Comparison of ENCODE assay signal across 1 cellular context in genomic region chr16:30775381-30776099, GRCh38.
A peak's percentile ranks its signal among the peaks of the same experiment; 100 is the strongest.
TF ChIP-seq lines count a peak whose summit lies in the region.

No MANE protein-coding gene starts in this region.

TF ChIP-seq in K562, 482 proteins besides CTCF, POLR2A, EP300 and RAD21 (continued from another document and continues in another):
- TF ChIP-seq ZNF740 (CRISPR knock-in tag; IDR thresholded peaks at IDR 0.05) (peak; percentile 93), ZNF740 (tag; IDR thresholded peaks at IDR 0.05) (peak in 1 of 2 experiments; percentile 80; a peak in 2 of 4 replicates), CEBPB (tag; IDR thresholded peaks at IDR 0.05) (peak; percentile 96), ELF2 (CRISPR knock-in tag; IDR thresholded peaks at IDR 0.05) (peak; percentile 9), RREB1 (CRISPR knock-in tag; IDR thresholded peaks at IDR 0.05) (peak; percentile 78), TEAD1 (CRISPR knock-in tag; IDR thresholded peaks at IDR 0.05) (0 out of 4 replicates have a peak, but pooled peaks of 1 of the 2 experiments have one; percentile 9), CTBP1 (IDR thresholded peaks at IDR 0.05; ENCODE audit: borderline replicate concordance) (peak; percentile 73), SP1 (CRISPR knock-in tag; IDR thresholded peaks at IDR 0.05) (peak; percentile 65), E2F1 (CRISPR knock-in tag; IDR thresholded peaks at IDR 0.05) (peak; percentile 84; the same call in 1 of the 2 replicates), EGR1 (conservative IDR thresholded peaks at IDR 0.05) (no peak), FOSL1 (tag; conservative IDR thresholded peaks at IDR 0.05) (0 out of 2 replicates have a peak, but pooled peaks have one; percentile 23), ZFP1 (CRISPR knock-in tag; IDR thresholded peaks at IDR 0.05) (peak; percentile 70; the same call in 1 of the 2 replicates), ETV1 (tag; conservative IDR thresholded peaks at IDR 0.05; ENCODE audit: low read depth) (0 out of 2 replicates have a peak, but pooled peaks have one; percentile 41), ZNF133 (CRISPR knock-in tag; IDR thresholded peaks at IDR 0.05) (no peak), ZNF830 (CRISPR knock-in tag; IDR thresholded peaks at IDR 0.05) (peak; percentile 92), BRF2 (IDR thresholded peaks at IDR 0.05; ENCODE audit: borderline replicate concordance, insufficient read depth, insufficient read length) (no peak), KAT7 (CRISPR knock-in tag; IDR thresholded peaks at IDR 0.05; ENCODE audit: borderline replicate concordance) (peak; percentile 97; the same call in 1 of the 2 replicates), RBM34 (IDR thresholded peaks at IDR 0.05; ENCODE audit: borderline replicate concordance, insufficient read depth, low read length) (no peak), ZNF263 (CRISPR knock-in tag; IDR thresholded peaks at IDR 0.05; ENCODE audit: borderline replicate concordance) (peak; percentile 58; the same call in 1 of the 2 replicates), NFXL1 (CRISPR knock-in tag; IDR thresholded peaks at IDR 0.05) (no peak), CREB1 (IDR thresholded peaks at IDR 0.05) (peak; percentile 88), CREB1 (CRISPR knock-in tag; IDR thresholded peaks at IDR 0.05) (peak; percentile 82), SRSF7 (optimal IDR thresholded peaks at IDR 0.05; ENCODE audit: low read depth, low read length) (peak; percentile 59), CHD1 (IDR thresholded peaks at IDR 0.05; ENCODE audit: low read length) (peak; percentile 66), ZNF707 (CRISPR knock-in tag; conservative IDR thresholded peaks at IDR 0.05) (peak; percentile 55; the same call in 1 of the 2 replicates), ZNF12 (CRISPR knock-in tag; IDR thresholded peaks at IDR 0.05) (peak; percentile 83), POLR2B (IDR thresholded peaks at IDR 0.05; ENCODE audit: low read depth, partially characterized antibody) (peak; percentile 93), NCOA6 (IDR thresholded peaks at IDR 0.05) (no peak), KDM2B (CRISPR knock-in tag; IDR thresholded peaks at IDR 0.05) (no peak), TAF9B (IDR thresholded peaks at IDR 0.05; ENCODE audit: partially characterized antibody) (no peak), RCOR1 (IDR thresholded peaks at IDR 0.05; ENCODE audit: borderline replicate concordance in 1 of 2, low read depth in 2 of 2, low read length in 2 of 2) (0 out of 4 replicates have a peak, but pooled peaks of 1 of the 2 experiments have one; percentile 2), KLF6 (CRISPR knock-in tag; IDR thresholded peaks at IDR 0.05; ENCODE audit: borderline replicate concordance) (0 out of 2 replicates have a peak, but pooled peaks have one; percentile 24), PHF8 (IDR thresholded peaks at IDR 0.05; ENCODE audit: borderline replicate concordance, low read length) (peak; percentile 82; the same call in 1 of the 2 replicates), ZNF764 (CRISPR knock-in tag; IDR thresholded peaks at IDR 0.05; ENCODE audit: low read depth) (peak; percentile 60; the same call in 1 of the 2 replicates), CREM (IDR thresholded peaks at IDR 0.05; ENCODE audit: low read depth) (peak; percentile 97), PHTF2 (CRISPR knock-in tag; IDR thresholded peaks at IDR 0.05) (no peak)
- TF ChIP-seq, protein P1, sequence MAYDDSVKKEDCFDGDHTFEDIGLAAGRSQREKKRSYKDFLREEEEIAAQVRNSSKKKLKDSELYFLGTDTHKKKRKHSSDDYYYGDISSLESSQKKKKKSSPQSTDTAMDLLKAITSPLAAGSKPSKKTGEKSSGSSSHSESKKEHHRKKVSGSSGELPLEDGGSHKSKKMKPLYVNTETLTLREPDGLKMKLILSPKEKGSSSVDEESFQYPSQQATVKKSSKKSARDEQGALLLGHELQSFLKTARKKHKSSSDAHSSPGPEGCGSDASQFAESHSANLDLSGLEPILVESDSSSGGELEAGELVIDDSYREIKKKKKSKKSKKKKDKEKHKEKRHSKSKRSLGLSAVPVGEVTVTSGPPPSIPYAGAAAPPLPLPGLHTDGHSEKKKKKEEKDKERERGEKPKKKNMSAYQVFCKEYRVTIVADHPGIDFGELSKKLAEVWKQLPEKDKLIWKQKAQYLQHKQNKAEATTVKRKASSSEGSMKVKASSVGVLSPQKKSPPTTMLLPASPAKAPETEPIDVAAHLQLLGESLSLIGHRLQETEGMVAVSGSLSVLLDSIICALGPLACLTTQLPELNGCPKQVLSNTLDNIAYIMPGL (CRISPR knock-in tag; IDR thresholded peaks at IDR 0.05): peak; percentile 80
- TF ChIP-seq, protein P2, sequence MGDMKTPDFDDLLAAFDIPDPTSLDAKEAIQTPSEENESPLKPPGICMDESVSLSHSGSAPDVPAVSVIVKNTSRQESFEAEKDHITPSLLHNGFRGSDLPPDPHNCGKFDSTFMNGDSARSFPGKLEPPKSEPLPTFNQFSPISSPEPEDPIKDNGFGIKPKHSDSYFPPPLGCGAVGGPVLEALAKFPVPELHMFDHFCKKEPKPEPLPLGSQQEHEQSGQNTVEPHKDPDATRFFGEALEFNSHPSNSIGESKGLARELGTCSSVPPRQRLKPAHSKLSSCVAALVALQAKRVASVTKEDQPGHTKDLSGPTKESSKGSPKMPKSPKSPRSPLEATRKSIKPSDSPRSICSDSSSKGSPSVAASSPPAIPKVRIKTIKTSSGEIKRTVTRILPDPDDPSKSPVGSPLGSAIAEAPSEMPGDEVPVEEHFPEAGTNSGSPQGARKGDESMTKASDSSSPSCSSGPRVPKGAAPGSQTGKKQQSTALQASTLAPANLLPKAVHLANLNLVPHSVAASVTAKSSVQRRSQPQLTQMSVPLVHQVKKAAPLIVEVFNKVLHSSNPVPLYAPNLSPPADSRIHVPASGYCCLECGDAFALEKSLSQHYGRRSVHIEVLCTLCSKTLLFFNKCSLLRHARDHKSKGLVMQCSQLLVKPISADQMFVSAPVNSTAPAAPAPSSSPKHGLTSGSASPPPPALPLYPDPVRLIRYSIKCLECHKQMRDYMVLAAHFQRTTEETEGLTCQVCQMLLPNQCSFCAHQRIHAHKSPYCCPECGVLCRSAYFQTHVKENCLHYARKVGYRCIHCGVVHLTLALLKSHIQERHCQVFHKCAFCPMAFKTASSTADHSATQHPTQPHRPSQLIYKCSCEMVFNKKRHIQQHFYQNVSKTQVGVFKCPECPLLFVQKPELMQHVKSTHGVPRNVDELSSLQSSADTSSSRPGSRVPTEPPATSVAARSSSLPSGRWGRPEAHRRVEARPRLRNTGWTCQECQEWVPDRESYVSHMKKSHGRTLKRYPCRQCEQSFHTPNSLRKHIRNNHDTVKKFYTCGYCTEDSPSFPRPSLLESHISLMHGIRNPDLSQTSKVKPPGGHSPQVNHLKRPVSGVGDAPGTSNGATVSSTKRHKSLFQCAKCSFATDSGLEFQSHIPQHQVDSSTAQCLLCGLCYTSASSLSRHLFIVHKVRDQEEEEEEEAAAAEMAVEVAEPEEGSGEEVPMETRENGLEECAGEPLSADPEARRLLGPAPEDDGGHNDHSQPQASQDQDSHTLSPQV (IDR thresholded peaks at IDR 0.05): peak; percentile 65
- TF ChIP-seq, protein P3, sequence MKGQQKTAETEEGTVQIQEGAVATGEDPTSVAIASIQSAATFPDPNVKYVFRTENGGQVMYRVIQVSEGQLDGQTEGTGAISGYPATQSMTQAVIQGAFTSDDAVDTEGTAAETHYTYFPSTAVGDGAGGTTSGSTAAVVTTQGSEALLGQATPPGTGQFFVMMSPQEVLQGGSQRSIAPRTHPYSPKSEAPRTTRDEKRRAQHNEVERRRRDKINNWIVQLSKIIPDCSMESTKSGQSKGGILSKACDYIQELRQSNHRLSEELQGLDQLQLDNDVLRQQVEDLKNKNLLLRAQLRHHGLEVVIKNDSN (CRISPR knock-in tag; IDR thresholded peaks at IDR 0.05): peak; percentile 57; the same call in 1 of the 2 replicates
- TF ChIP-seq, protein P4, sequence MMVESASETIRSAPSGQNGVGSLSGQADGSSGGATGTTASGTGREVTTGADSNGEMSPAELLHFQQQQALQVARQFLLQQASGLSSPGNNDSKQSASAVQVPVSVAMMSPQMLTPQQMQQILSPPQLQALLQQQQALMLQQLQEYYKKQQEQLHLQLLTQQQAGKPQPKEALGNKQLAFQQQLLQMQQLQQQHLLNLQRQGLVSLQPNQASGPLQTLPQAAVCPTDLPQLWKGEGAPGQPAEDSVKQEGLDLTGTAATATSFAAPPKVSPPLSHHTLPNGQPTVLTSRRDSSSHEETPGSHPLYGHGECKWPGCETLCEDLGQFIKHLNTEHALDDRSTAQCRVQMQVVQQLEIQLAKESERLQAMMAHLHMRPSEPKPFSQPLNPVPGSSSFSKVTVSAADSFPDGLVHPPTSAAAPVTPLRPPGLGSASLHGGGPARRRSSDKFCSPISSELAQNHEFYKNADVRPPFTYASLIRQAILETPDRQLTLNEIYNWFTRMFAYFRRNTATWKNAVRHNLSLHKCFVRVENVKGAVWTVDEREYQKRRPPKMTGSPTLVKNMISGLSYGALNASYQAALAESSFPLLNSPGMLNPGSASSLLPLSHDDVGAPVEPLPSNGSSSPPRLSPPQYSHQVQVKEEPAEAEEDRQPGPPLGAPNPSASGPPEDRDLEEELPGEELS (CRISPR knock-in tag; IDR thresholded peaks at IDR 0.05; ENCODE audit: borderline replicate concordance): no peak
- TF ChIP-seq, protein P5, sequence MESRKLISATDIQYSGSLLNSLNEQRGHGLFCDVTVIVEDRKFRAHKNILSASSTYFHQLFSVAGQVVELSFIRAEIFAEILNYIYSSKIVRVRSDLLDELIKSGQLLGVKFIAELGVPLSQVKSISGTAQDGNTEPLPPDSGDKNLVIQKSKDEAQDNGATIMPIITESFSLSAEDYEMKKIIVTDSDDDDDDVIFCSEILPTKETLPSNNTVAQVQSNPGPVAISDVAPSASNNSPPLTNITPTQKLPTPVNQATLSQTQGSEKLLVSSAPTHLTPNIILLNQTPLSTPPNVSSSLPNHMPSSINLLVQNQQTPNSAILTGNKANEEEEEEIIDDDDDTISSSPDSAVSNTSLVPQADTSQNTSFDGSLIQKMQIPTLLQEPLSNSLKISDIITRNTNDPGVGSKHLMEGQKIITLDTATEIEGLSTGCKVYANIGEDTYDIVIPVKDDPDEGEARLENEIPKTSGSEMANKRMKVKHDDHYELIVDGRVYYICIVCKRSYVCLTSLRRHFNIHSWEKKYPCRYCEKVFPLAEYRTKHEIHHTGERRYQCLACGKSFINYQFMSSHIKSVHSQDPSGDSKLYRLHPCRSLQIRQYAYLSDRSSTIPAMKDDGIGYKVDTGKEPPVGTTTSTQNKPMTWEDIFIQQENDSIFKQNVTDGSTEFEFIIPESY (CRISPR knock-in tag; IDR thresholded peaks at IDR 0.05): 0 out of 2 replicates have a peak, but pooled peaks have one; percentile 46
